In the genomic region with DNA sequence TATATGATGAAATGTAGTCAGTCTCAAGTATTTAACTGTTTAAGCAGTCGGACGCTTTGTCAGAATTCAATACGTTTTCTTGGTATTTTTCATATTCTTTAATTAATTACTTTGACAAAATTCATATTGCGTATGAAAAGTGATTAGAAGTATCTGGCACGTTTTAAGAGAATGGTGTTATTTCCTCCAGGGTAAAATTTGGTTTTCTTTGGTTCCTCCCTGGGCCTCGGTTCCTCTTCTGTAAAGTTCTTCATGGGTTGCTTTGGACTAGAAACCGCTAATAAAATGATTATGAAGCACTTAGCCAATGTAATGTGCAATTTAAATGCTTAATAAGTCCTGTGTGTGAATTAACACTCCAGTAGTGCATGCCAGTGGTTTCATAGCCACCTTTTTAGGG, we compare ENCODE assay signal across 10 cellular contexts. TPM values are rescaled to one million over a fixed set of nuclear protein-coding genes. Genes with fewer than 3 reads are reported as not detected.
A peak's percentile ranks its signal among the peaks of the same experiment; 100 is the strongest.
DNase-seq lines count a peak whose midpoint lies in the region; ATAC-seq and TF ChIP-seq lines count a peak whose summit lies in the region.
"Had no signal": no experiment of that assay in that cellular context is flagged by ENCODE, and none has a peak within 500 bp of the region (broad histone marks: within the 10 kb centered on the region; RNA-seq: fewer than 3 reads in every experiment).

No MANE protein-coding gene starts in this region.

- H3K27me3 ChIP-seq in CD4-positive, alpha-beta T cell (ENCODE audit: control insufficient read depth, insufficient read depth, low read length) = no peaks in the 10 kb centered on the region
- H3K27me3 ChIP-seq in Loucy (ENCODE audit: insufficient read depth, low read length, poor library complexity, severe bottlenecking) = no peaks in the 10 kb centered on the region
- H3K27me3 ChIP-seq in dorsolateral prefrontal cortex = no peaks in the 10 kb centered on the region
- no peaks in the 10 kb centered on the region for H3K27me3 ChIP-seq in neural cell (ENCODE audit: insufficient read depth, low read depth, low read length)

- H3K27ac ChIP-seq in CD4-positive, alpha-beta T cell (ENCODE audit: low read depth, low read length) = no peak overlapping the region
- peak overlapping the region in 18 of 59 donors; percentile 4 to 97 (median 92) for H3K27ac ChIP-seq in dorsolateral prefrontal cortex
- H3K27ac ChIP-seq in neural cell (ENCODE audit: low read length) = no peak overlapping the region

- H4K20me1 ChIP-seq in Loucy (ENCODE audit: insufficient read depth, low read length, poor library complexity, severe bottlenecking) (peaks cover 41% of the 10 kb centered on the region), neural cell (ENCODE audit: insufficient read depth) (no peaks in the 10 kb centered on the region)

- H3K9me3 ChIP-seq in CD4-positive, alpha-beta T cell (ENCODE audit: control insufficient read depth, low read length) = no peaks in the 10 kb centered on the region
- H3K9me3 ChIP-seq in Loucy (ENCODE audit: insufficient read depth, low read depth, low read length) (no peaks in the 10 kb centered on the region), neural cell (ENCODE audit: low read length) (no peaks in the 10 kb centered on the region)

- no peak overlapping the region for H2AFZ ChIP-seq in Loucy (ENCODE audit: low read length)
- no peak overlapping the region for H2AFZ ChIP-seq in neural cell (ENCODE audit: low read depth, low read length)

- POLR2A ChIA-PET in CD4-positive, alpha-beta T cell (lab: Charles Lee) = interaction anchor here (0.7 to 4.0 kb wide), 9 partner anchors 9 to 140 kb away, joined by 3 to 50 read pairs (median 14); partner anchors contain the start of gene VPS11

- H3K9ac ChIP-seq in Loucy (ENCODE audit: low read depth, low read length, poor library complexity, severe bottlenecking) (peak overlapping the region; percentile 95), neural cell (ENCODE audit: low read length) (no peak overlapping the region)

- H3F3A ChIP-seq in Loucy (ENCODE audit: low read depth) (no peaks in the 10 kb centered on the region), neural cell (ENCODE audit: insufficient read depth, low read length, poor library complexity, severe bottlenecking) (no peaks in the 10 kb centered on the region)

- H3K36me3 Mint-ChIP-seq in CD4-positive, alpha-beta T cell (ENCODE audit: low read depth) = peaks cover 9% of the 10 kb centered on the region

- no peaks in the 10 kb centered on the region for H3K9me3 Mint-ChIP-seq in CD4-positive, alpha-beta T cell

- H3K4me3 ChIP-seq in Loucy (ENCODE audit: low read length, poor library complexity, severe bottlenecking) = peak overlapping the region; percentile 100
- peak overlapping the region in 58 of 59 donors; percentile 48 to 99 (median 92) for H3K4me3 ChIP-seq in dorsolateral prefrontal cortex
- H3K4me3 ChIP-seq in neural cell (ENCODE audit: low read length) = peak overlapping the region; percentile 95

- H3K4me2 ChIP-seq in Loucy (ENCODE audit: low read depth, low read length, poor library complexity, severe bottlenecking) (peak overlapping the region; percentile 78), neural cell (ENCODE audit: low read length) (peak overlapping the region; percentile 81)

- intact Hi-C loops in CD4-positive, alpha-beta T cell (cut with DNase I, micrococcal nuclease) = loop anchor here (5.0 kb wide), 1 partner anchor 35 kb away; no protein-coding TSS in a partner anchor
- intact Hi-C loops in dorsolateral prefrontal cortex (cut with DNase I) = loop anchor here (5.0 to 10.0 kb wide), 4 partner anchors 85 to 170 kb away; partner anchors contain the start of genes MCAM (in 2 of the 2), C2CD2L (in 1 of the 2), DPAGT1 (in 1 of the 2) and HINFP (in 1 of the 2)

- CTCF ChIA-PET in CD4-positive, alpha-beta T cell (lab: Charles Lee) = interaction anchor here (1.0 to 3.7 kb wide), 3 partner anchors 19 to 131 kb away, joined by 3 to 49 read pairs (median 4); no protein-coding TSS in a partner anchor

- H3K4me1 ChIP-seq in Loucy (ENCODE audit: insufficient read depth, low read length, poor library complexity, severe bottlenecking) = peaks cover 35% of the 10 kb centered on the region

- TF ChIP-seq CTCF in CD4-positive, alpha-beta T cell (IDR thresholded peaks at IDR 0.05) = no peak
- no peak for TF ChIP-seq CTCF in Loucy (conservative IDR thresholded peaks at IDR 0.05; ENCODE audit: low read length)
- TF ChIP-seq CTCF in dorsolateral prefrontal cortex (IDR thresholded peaks at IDR 0.05 in 54 of 56, conservative IDR thresholded peaks at IDR 0.05 in 2 of 56; ENCODE audit: low read depth in 1 of 56, partially characterized antibody in 56 of 56) = no peak
- TF ChIP-seq CTCF in neural cell (IDR thresholded peaks at IDR 0.05; ENCODE audit: poor library complexity, severe bottlenecking) = no peak

- H3K9me2 ChIP-seq in Loucy (replicated peaks; ENCODE audit: low read depth, low read length) = no peaks in the 10 kb centered on the region
- no peaks in the 10 kb centered on the region for H3K9me2 ChIP-seq in neural cell (ENCODE audit: insufficient read depth, low read length)

- peaks cover 43% of the 10 kb centered on the region for H3K4me1 Mint-ChIP-seq in CD4-positive, alpha-beta T cell (ENCODE audit: low read depth)

- H3K79me2 ChIP-seq in Loucy (ENCODE audit: insufficient read depth, low read length) (peaks cover 59% of the 10 kb centered on the region), neural cell (replicated peaks; ENCODE audit: insufficient read depth, low read length) (peaks cover 43% of the 10 kb centered on the region)

- H3K36me3 ChIP-seq in Loucy (ENCODE audit: insufficient read depth, low read length) (no peaks in the 10 kb centered on the region), neural cell (ENCODE audit: insufficient read depth, low read length) (no peaks in the 10 kb centered on the region)

- no peak for ATAC-seq in CD4-positive, alpha-beta T cell (ENCODE audit: poor library complexity)
- ATAC-seq in GM21619 (IDR thresholded peaks at IDR 0.05; ENCODE audit: unreplicated experiment) = no peak

- no peak for TF ChIP-seq RAD21 in neural cell (conservative IDR thresholded peaks at IDR 0.05)

- TF ChIP-seq EP300 in neural cell (conservative IDR thresholded peaks at IDR 0.05; ENCODE audit: poor library complexity, severe bottlenecking) = no peak

- H3K27me3 Mint-ChIP-seq in CD4-positive, alpha-beta T cell = no peaks in the 10 kb centered on the region

- peak overlapping the region; percentile 88 for H3K27ac Mint-ChIP-seq in CD4-positive, alpha-beta T cell

- DNase-seq in CD4-positive, alpha-beta T cell = no peak
- DNase-seq in dorsolateral prefrontal cortex (no peak), NCI-H1694 (lab: John Stamatoyannopoulos, UW) (no peak), NCI-H446 treated with DMSO at 0.1 percent for 48 hours (lab: John Stamatoyannopoulos, UW) (no peak), superior temporal gyrus (ENCODE audit: extremely low spot score) (no peak)
- DNase-seq: NCI-H1105; stimulated activated CD4-positive, alpha-beta T cell treated with anti-CD3 and anti-CD28 coated beads, Interleukin-12 subunit alpha, Interleukin-12 subunit beta, amount 100 ng/mL, for 4 hours had no signal

- H3K4me3 Mint-ChIP-seq in CD4-positive, alpha-beta T cell = peak overlapping the region; percentile 96

TF ChIP-seq in neural cell, 6 proteins besides CTCF, POLR2A, EP300 and RAD21:
- TF ChIP-seq SMC3 (conservative IDR thresholded peaks at IDR 0.05; ENCODE audit: poor library complexity) (no peak), MXI1 (conservative IDR thresholded peaks at IDR 0.05; ENCODE audit: poor library complexity, severe bottlenecking) (no peak), TAF1 (IDR thresholded peaks at IDR 0.05; ENCODE audit: low read depth) (no peak), EZH2 (IDR thresholded peaks at IDR 0.05; ENCODE audit: borderline replicate concordance, insufficient read depth, low read length, poor library complexity, severe bottlenecking) (no peak), POLR2AphosphoS5 (IDR thresholded peaks at IDR 0.05) (no peak)
- TF ChIP-seq, protein P1, sequence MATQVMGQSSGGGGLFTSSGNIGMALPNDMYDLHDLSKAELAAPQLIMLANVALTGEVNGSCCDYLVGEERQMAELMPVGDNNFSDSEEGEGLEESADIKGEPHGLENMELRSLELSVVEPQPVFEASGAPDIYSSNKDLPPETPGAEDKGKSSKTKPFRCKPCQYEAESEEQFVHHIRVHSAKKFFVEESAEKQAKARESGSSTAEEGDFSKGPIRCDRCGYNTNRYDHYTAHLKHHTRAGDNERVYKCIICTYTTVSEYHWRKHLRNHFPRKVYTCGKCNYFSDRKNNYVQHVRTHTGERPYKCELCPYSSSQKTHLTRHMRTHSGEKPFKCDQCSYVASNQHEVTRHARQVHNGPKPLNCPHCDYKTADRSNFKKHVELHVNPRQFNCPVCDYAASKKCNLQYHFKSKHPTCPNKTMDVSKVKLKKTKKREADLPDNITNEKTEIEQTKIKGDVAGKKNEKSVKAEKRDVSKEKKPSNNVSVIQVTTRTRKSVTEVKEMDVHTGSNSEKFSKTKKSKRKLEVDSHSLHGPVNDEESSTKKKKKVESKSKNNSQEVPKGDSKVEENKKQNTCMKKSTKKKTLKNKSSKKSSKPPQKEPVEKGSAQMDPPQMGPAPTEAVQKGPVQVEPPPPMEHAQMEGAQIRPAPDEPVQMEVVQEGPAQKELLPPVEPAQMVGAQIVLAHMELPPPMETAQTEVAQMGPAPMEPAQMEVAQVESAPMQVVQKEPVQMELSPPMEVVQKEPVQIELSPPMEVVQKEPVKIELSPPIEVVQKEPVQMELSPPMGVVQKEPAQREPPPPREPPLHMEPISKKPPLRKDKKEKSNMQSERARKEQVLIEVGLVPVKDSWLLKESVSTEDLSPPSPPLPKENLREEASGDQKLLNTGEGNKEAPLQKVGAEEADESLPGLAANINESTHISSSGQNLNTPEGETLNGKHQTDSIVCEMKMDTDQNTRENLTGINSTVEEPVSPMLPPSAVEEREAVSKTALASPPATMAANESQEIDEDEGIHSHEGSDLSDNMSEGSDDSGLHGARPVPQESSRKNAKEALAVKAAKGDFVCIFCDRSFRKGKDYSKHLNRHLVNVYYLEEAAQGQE (IDR thresholded peaks at IDR 0.05; ENCODE audit: borderline replicate concordance) = no peak

RNA-seq across cellular contexts. Expression of gene CBL, which starts 1.5 kb away (rescaled TPM):
- total RNA-seq in CD4-positive, alpha-beta T cell = 10 to 100 TPM; 19.5 to 20.8 TPM
- 10 to 100 TPM; 22.9 to 40.0 (median 30.5) TPM for total RNA-seq in dorsolateral prefrontal cortex
- 10.5 and 10.7 TPM in 2 replicates for polyA plus RNA-seq in neural cell
- polyA minus RNA-seq in neural cell = 24.3 and 32.2 TPM in 2 replicates

RNA-seq across cellular contexts. Expression of gene NHERF4, which starts 22.3 kb away (rescaled TPM):
- under 1 TPM; 0.59 to 0.63 TPM for total RNA-seq in CD4-positive, alpha-beta T cell
- total RNA-seq in dorsolateral prefrontal cortex = 1 to 10 TPM in 3 of 120 experiments, under 1 TPM in 11, not detected in 106; 0.13 to 1.2 (median 0.40) TPM
- polyA plus RNA-seq in neural cell = not detected in 2 replicates
- polyA minus RNA-seq in neural cell = not detected in 2 replicates

RNA-seq across cellular contexts. Expression of gene NLRX1, which starts 39.1 kb away (rescaled TPM):
- 1 to 10 TPM; 4.2 to 5.4 TPM for total RNA-seq in CD4-positive, alpha-beta T cell
- 10 to 100 TPM in 48 of 120 experiments, 1 to 10 TPM in 72; 5.5 to 16.3 (median 9.4) TPM for total RNA-seq in dorsolateral prefrontal cortex
- 0.60 and 1.6 TPM in 2 replicates for polyA plus RNA-seq in neural cell
- 0.46 and 1.2 TPM in 2 replicates for polyA minus RNA-seq in neural cell

RNA-seq across cellular contexts. Expression of gene ABCG4, which starts 58.8 kb away (rescaled TPM):
- total RNA-seq in CD4-positive, alpha-beta T cell = under 1 TPM in 1 of 2 experiments, not detected in 1; 0.08 TPM
- 10 to 100 TPM in 116 of 120 experiments, 1 to 10 TPM in 4; 5.2 to 31.5 (median 18.1) TPM for total RNA-seq in dorsolateral prefrontal cortex
- 1.5 and 3.0 TPM in 2 replicates for polyA plus RNA-seq in neural cell
- 1.5 and 1.9 TPM in 2 replicates for polyA minus RNA-seq in neural cell
